ENCODE assay signal across 11 cellular contexts in genomic region chr9:137412431-137412830, GRCh38. TPM values are rescaled to one million over a fixed set of nuclear protein-coding genes. Genes with fewer than 3 reads are reported as not detected.
DNase-seq lines count a peak whose midpoint lies in the region; ATAC-seq, FAIRE-seq and TF ChIP-seq lines count a peak whose summit lies in the region.
"Had no signal": no experiment of that assay in that cellular context is flagged by ENCODE, and none has a peak within 500 bp of the region (broad histone marks: within the 10 kb centered on the region; RNA-seq: fewer than 3 reads in every experiment).

No MANE protein-coding gene starts in this region.

- TF ChIP-seq RAD21 in K562 (CRISPR knock-in tag; conservative IDR thresholded peaks at IDR 0.05 in 1 of 2, IDR thresholded peaks at IDR 0.05 in 1 of 2) = no peak

- TF ChIP-seq POLR2A in K562 (conservative IDR thresholded peaks at IDR 0.05) = no peak
- TF ChIP-seq POLR2A in upper lobe of left lung (IDR thresholded peaks at IDR 0.05) = no peak

- H4K20me1 ChIP-seq in K562 (replicated peaks; ENCODE audit: control insufficient read depth, insufficient read depth, low read length) = no peaks in the 10 kb centered on the region

- POLR2A ChIA-PET in K562 (lab: Yijun Ruan, JAX) = interaction anchor here (0.6 to 2.0 kb wide), 3 partner anchors 10 to 135 kb away, joined by 3 to 8 read pairs (median 3); partner anchors contain the start of genes EXD3, NOXA1 and TOR4A

- DNase-seq in HK-2 (ENCODE audit: unreplicated experiment) (peak; percentile 44), K562 (ENCODE audit: extremely low read depth in 1 of 4, low spot score in 3 of 4) (peak in 1 of 4 experiments; percentile 32), left lung (peak in 1 of 2 donors; percentile 67), upper lobe of left lung (peak in 1 of 2 donors; percentile 69), HuH-7.5 (ENCODE audit: low spot score) (no peak), sciatic nerve (ENCODE audit: low spot score) (no peak)
- no peak for DNase-seq in activated T-cell treated with anti-CD3 and anti-CD28 coated beads, Interleukin-2, amount 50 U/mL, for 48 hours
- DNase-seq: activated CD4-positive, alpha-beta T cell treated with anti-CD3 and anti-CD28 coated beads, Interleukin-2, amount 50 U/mL, for 1 hour; NCI-H2081; stimulated activated CD4-positive, alpha-beta T cell treated with anti-CD3 and anti-CD28 coated beads, Interleukin-4, amount 100 ng/mL, for 24 hours had no signal

- TF ChIP-seq CTCF in K562 (IDR thresholded peaks at IDR 0.05 in 2 of 3, conservative IDR thresholded peaks at IDR 0.05 in 1 of 3; ENCODE audit: insufficient read depth in 2 of 3, low read depth in 1 of 3, low read length in 3 of 3) (no peak), left lung (IDR thresholded peaks at IDR 0.05) (no peak), upper lobe of left lung (IDR thresholded peaks at IDR 0.05) (no peak)

- peaks cover 50% of the 10 kb centered on the region for H3K79me2 ChIP-seq in K562 (ENCODE audit: control insufficient read depth, insufficient read depth, low read length)

- FAIRE-seq in K562 (lab: Jason Lieb, UNC) = peak; percentile 60
- FAIRE-seq: endometrium had no signal

- intact Hi-C loops in K562 (cut with micrococcal nuclease) = no loop called here
- intact Hi-C loops in left lung (cut with DNase I) = no loop called here
- intact Hi-C loops in sciatic nerve (cut with DNase I) = no loop called here

- H3K27me3 ChIP-seq in K562 (ENCODE audit: control insufficient read depth in 2 of 2, insufficient read depth in 2 of 2, low read length in 2 of 2) (no peaks in the 10 kb centered on the region), left lung (peaks cover 0 to 21% of the 10 kb centered on the region in 2 donors), upper lobe of left lung (no peaks in the 10 kb centered on the region)

- CTCF ChIA-PET in K562 (lab: Yijun Ruan, JAX; ENCODE audit: low intra/inter-chr PET ratio) = no interaction called here

- TF ChIP-seq EP300 in K562 (IDR thresholded peaks at IDR 0.05; ENCODE audit: low read length) = no peak
- no peak for TF ChIP-seq EP300 in upper lobe of left lung (IDR thresholded peaks at IDR 0.05)

- ATAC-seq in K562 = peak; percentile 38
- no peak for ATAC-seq in left lung
- no peak for ATAC-seq in upper lobe of left lung (ENCODE audit: low FRiP score in 2 of 2)
- ATAC-seq in sciatic nerve = no peak

- H3K4me2 ChIP-seq in K562 (ENCODE audit: insufficient read depth, low read length) = peak overlapping the region; percentile 52; the same call in 1 of the 2 replicates

- in situ Hi-C loops in K562 (cut with MboI) = no loop called here

- no peaks in the 10 kb centered on the region for H3K9me1 ChIP-seq in K562 (ENCODE audit: control insufficient read depth, insufficient read depth, low read length)

- H3K4me3 ChIP-seq in K562 (no peak overlapping the region), left lung (no peak overlapping the region), upper lobe of left lung (no peak overlapping the region)

- H3K27ac ChIP-seq in K562 (ENCODE audit: extremely low read depth, low read depth, low read length) = peak overlapping the region; percentile 87
- H3K27ac ChIP-seq in left lung = peak overlapping the region; percentile 78 to 83
- H3K27ac ChIP-seq in upper lobe of left lung = peak overlapping the region; percentile 79 to 89 (median 87)

- H3K9me3 ChIP-seq in K562 (replicated peaks; ENCODE audit: control insufficient read depth, insufficient read depth, low read depth, low read length) (no peaks in the 10 kb centered on the region), left lung (no peaks in the 10 kb centered on the region), upper lobe of left lung (no peaks in the 10 kb centered on the region)

- H3K36me3 ChIP-seq in K562 (ENCODE audit: control insufficient read depth, insufficient read depth, low read length) (no peaks in the 10 kb centered on the region; the same call in 2 of the 3 replicates), left lung (peaks cover 0 to 5% of the 10 kb centered on the region in 2 donors), upper lobe of left lung (no peaks in the 10 kb centered on the region)

- H3K4me1 ChIP-seq in K562 (replicated peaks in 1 of 2; ENCODE audit: control insufficient read depth in 2 of 2, insufficient read depth in 2 of 2, low read length in 2 of 2) (peaks cover 20 to 71% of the 10 kb centered on the region in 2 experiments), left lung (peaks cover 7 to 32% of the 10 kb centered on the region in 2 donors), upper lobe of left lung (peaks cover 20 to 39% (median 25%) of the 10 kb centered on the region in 4 donors)

- BruUV-seq in K562 (replicated peaks; lab: Mats Ljungman, UMichigan) = no TSS peak

- H2AFZ ChIP-seq in K562 (ENCODE audit: low read depth, low read length) = peak overlapping the region; percentile 33; the same call in 1 of the 2 replicates

- H3K9ac ChIP-seq in K562 (ENCODE audit: insufficient read depth in 1 of 2, low read depth in 2 of 2, low read length in 2 of 2) = peak overlapping the region; percentile 62 to 81

- 74% methylated on average over 10 of the region's 10 CpGs for WGBS in K562 (ENCODE audit: insufficient coverage, low coverage, missing lambda C conversion rate)
- WGBS in upper lobe of left lung, 2 donors = 75 to 79% methylated on average over 9 to 10 of the region's 10 CpGs

RNA-seq across cellular contexts. Expression of gene EXD3, which starts 10.5 kb away (rescaled TPM):
- 17.3 and 38.8 TPM in 2 replicates for total RNA-seq in K562 (2011; cell fraction: chromatin; rRNA removed; ENCODE audit: low replicate concordance)
- total RNA-seq in K562 (2011; cell fraction: nucleolus; rRNA removed) = 26.5 and 29.7 TPM in 2 replicates
- total RNA-seq in K562 (2011; cell fraction: nucleoplasm; rRNA removed) = 17.2 and 17.5 TPM in 2 replicates
- total RNA-seq in K562 (2014; rRNA removed) (6.5 and 6.7 TPM in 2 replicates), K562 (2014; rRNA removed; fragmentation: Illumina TruSeq; extraction: Trizol) (1.3 and 1.5 TPM in 2 replicates), K562 (2015; rRNA removed; fragmentation: Illumina TruSeq; extraction: Trizol) (3.3 and 3.4 TPM in 2 replicates), K562 (2021) (11.7 and 12.5 TPM in 2 replicates), left lung (10 to 100 TPM; 13.7 to 21.8 TPM), upper lobe of left lung (100 to 1,000 TPM in 1 of 6 donors, 10 to 100 TPM in 5; 12.3 to 118 (median 24.8) TPM), sciatic nerve (48.1 TPM)
- polyA plus RNA-seq in K562 (2011; rRNA removed) (3.9 and 8.0 TPM in 2 replicates), K562 (2014; fragmentation: Illumina TruSeq; extraction: Trizol) (5.6 and 8.5 TPM in 2 replicates), K562 (2014; fragmentation: Nextera tagmentation; extraction: Ambion mirVana) (under 1 TPM; 0.29 to 0.35 TPM), K562 (2014; rRNA removed) (8.6 and 10.2 TPM in 2 replicates)
- polyA plus RNA-seq in K562 (2011; cell fraction: cytosol; rRNA removed) = 5.1 and 8.7 TPM in 2 replicates
- polyA plus RNA-seq in K562 (2011; cell fraction: nucleus; rRNA removed) = 60.2 and 73.6 TPM in 2 replicates
- polyA plus RNA-seq in K562 (2012) = 7.9 and 18.3 TPM in 2 replicates
- polyA minus RNA-seq in K562 (2011; rRNA and poly(A)+ RNA removed) = 2.0 and 3.0 TPM in 2 replicates
- polyA minus RNA-seq in K562 (2011; cell fraction: cytosol; rRNA and poly(A)+ RNA removed) = 2.3 and 5.6 TPM in 2 replicates
- 6.2 and 8.9 TPM in 2 replicates for polyA minus RNA-seq in K562 (2011; cell fraction: nucleus; rRNA and poly(A)+ RNA removed)

RNA-seq across cellular contexts. Expression of gene NOXA1, which starts 10.8 kb away (rescaled TPM):
- 0.25 and 0.97 TPM in 2 replicates for total RNA-seq in K562 (2011; cell fraction: chromatin; rRNA removed; ENCODE audit: low replicate concordance)
- 1.6 and 1.8 TPM in 2 replicates for total RNA-seq in K562 (2011; cell fraction: nucleolus; rRNA removed)
- 0.69 and 0.88 TPM in 2 replicates for total RNA-seq in K562 (2011; cell fraction: nucleoplasm; rRNA removed)
- 0.33 and 0.50 TPM in 2 replicates for total RNA-seq in K562 (2014; rRNA removed)
- total RNA-seq in K562 (2014; rRNA removed; fragmentation: Illumina TruSeq; extraction: Trizol) = not detected in 2 replicates
- total RNA-seq in K562 (2015; rRNA removed; fragmentation: Illumina TruSeq; extraction: Trizol) = 0.07 TPM in 1 of 2 replicates, not detected in the other
- 0.63 and 1.2 TPM in 2 replicates for total RNA-seq in K562 (2021)
- 0.11 and 0.22 TPM in 2 replicates for polyA plus RNA-seq in K562 (2011; rRNA removed)
- 0.13 and 0.36 TPM in 2 replicates for polyA plus RNA-seq in K562 (2011; cell fraction: cytosol; rRNA removed)
- polyA plus RNA-seq in K562 (2011; cell fraction: nucleus; rRNA removed) = 2.8 and 4.7 TPM in 2 replicates
- 0.34 and 2.4 TPM in 2 replicates for polyA plus RNA-seq in K562 (2012)
- not detected in 2 replicates for polyA plus RNA-seq in K562 (2014; fragmentation: Illumina TruSeq; extraction: Trizol)
- not detected for polyA plus RNA-seq in K562 (2014; fragmentation: Nextera tagmentation; extraction: Ambion mirVana)
- polyA plus RNA-seq in K562 (2014; rRNA removed) = 0.20 and 0.50 TPM in 2 replicates
- not detected in 2 replicates for polyA minus RNA-seq in K562 (2011; rRNA and poly(A)+ RNA removed)
- polyA minus RNA-seq in K562 (2011; cell fraction: cytosol; rRNA and poly(A)+ RNA removed) = not detected in 2 replicates
- 0.81 and 1.00 TPM in 2 replicates for polyA minus RNA-seq in K562 (2011; cell fraction: nucleus; rRNA and poly(A)+ RNA removed)
- 1 to 10 TPM; 6.1 to 8.7 TPM for total RNA-seq in left lung
- total RNA-seq in upper lobe of left lung = 10 to 100 TPM in 3 of 6 donors, 1 to 10 TPM in 3; 3.3 to 34.6 (median 11.7) TPM
- total RNA-seq in sciatic nerve = 7.4 TPM

RNA-seq across cellular contexts. Expression of gene ENTPD8, which starts 28.7 kb away (rescaled TPM):
- total RNA-seq in K562 (2011; cell fraction: chromatin; rRNA removed; ENCODE audit: low replicate concordance) = 0.23 and 0.67 TPM in 2 replicates
- total RNA-seq in K562 (2011; cell fraction: nucleolus; rRNA removed) = 0.50 and 0.53 TPM in 2 replicates
- total RNA-seq in K562 (2011; cell fraction: nucleoplasm; rRNA removed) = 0.22 TPM in 1 of 2 replicates, not detected in the other
- total RNA-seq in K562 (2014; rRNA removed) (0.16 and 0.27 TPM in 2 replicates), K562 (2014; rRNA removed; fragmentation: Illumina TruSeq; extraction: Trizol) (not detected in 2 replicates), K562 (2015; rRNA removed; fragmentation: Illumina TruSeq; extraction: Trizol) (0.08 TPM in 1 of 2 replicates, not detected in the other), K562 (2021) (0.13 and 0.18 TPM in 2 replicates), left lung (under 1 TPM in 1 of 2 donors, not detected in 1; 0.15 TPM), upper lobe of left lung (under 1 TPM in 2 of 6 donors, not detected in 4; 0.15 to 0.17 TPM), sciatic nerve (not detected)
- polyA plus RNA-seq in K562 (2011; rRNA removed) (0.06 and 0.11 TPM in 2 replicates), K562 (2014; fragmentation: Illumina TruSeq; extraction: Trizol) (0.07 TPM in 1 of 2 replicates, not detected in the other), K562 (2014; fragmentation: Nextera tagmentation; extraction: Ambion mirVana) (not detected), K562 (2014; rRNA removed) (0.20 TPM in 1 of 2 replicates, not detected in the other)
- 0.04 and 0.27 TPM in 2 replicates for polyA plus RNA-seq in K562 (2011; cell fraction: cytosol; rRNA removed)
- polyA plus RNA-seq in K562 (2011; cell fraction: nucleus; rRNA removed) = 0.63 and 1.0 TPM in 2 replicates
- 0.12 and 0.16 TPM in 2 replicates for polyA plus RNA-seq in K562 (2012)
- not detected in 2 replicates for polyA minus RNA-seq in K562 (2011; rRNA and poly(A)+ RNA removed)
- polyA minus RNA-seq in K562 (2011; cell fraction: cytosol; rRNA and poly(A)+ RNA removed) = not detected in 2 replicates
- 0.13 and 0.22 TPM in 2 replicates for polyA minus RNA-seq in K562 (2011; cell fraction: nucleus; rRNA and poly(A)+ RNA removed)

RNA-seq across cellular contexts. Expression of gene NSMF, which starts 46.7 kb away (rescaled TPM):
- total RNA-seq in K562 (2011; cell fraction: chromatin; rRNA removed; ENCODE audit: low replicate concordance) = 47.6 and 128 TPM in 2 replicates
- 87.2 and 93.1 TPM in 2 replicates for total RNA-seq in K562 (2011; cell fraction: nucleolus; rRNA removed)
- 47.3 and 58.7 TPM in 2 replicates for total RNA-seq in K562 (2011; cell fraction: nucleoplasm; rRNA removed)
- total RNA-seq in K562 (2014; rRNA removed) = 49.2 and 60.0 TPM in 2 replicates
- total RNA-seq in K562 (2014; rRNA removed; fragmentation: Illumina TruSeq; extraction: Trizol) = 24.4 and 29.3 TPM in 2 replicates
- 28.2 and 29.1 TPM in 2 replicates for total RNA-seq in K562 (2015; rRNA removed; fragmentation: Illumina TruSeq; extraction: Trizol)
- total RNA-seq in K562 (2021) = 72.0 and 74.5 TPM in 2 replicates
- polyA plus RNA-seq in K562 (2011; rRNA removed) = 44.9 and 71.8 TPM in 2 replicates
- polyA plus RNA-seq in K562 (2011; cell fraction: cytosol; rRNA removed) = 59.2 and 114 TPM in 2 replicates
- 244 and 400 TPM in 2 replicates for polyA plus RNA-seq in K562 (2011; cell fraction: nucleus; rRNA removed)
- 38.5 and 48.2 TPM in 2 replicates for polyA plus RNA-seq in K562 (2012)
- 26.4 and 44.1 TPM in 2 replicates for polyA plus RNA-seq in K562 (2014; fragmentation: Illumina TruSeq; extraction: Trizol)
- under 1 TPM; 0.20 to 0.42 TPM for polyA plus RNA-seq in K562 (2014; fragmentation: Nextera tagmentation; extraction: Ambion mirVana)
- 76.3 and 82.7 TPM in 2 replicates for polyA plus RNA-seq in K562 (2014; rRNA removed)
- polyA minus RNA-seq in K562 (2011; rRNA and poly(A)+ RNA removed) = 25.2 and 31.9 TPM in 2 replicates
- polyA minus RNA-seq in K562 (2011; cell fraction: cytosol; rRNA and poly(A)+ RNA removed) = 37.7 and 44.3 TPM in 2 replicates
- 47.9 and 59.5 TPM in 2 replicates for polyA minus RNA-seq in K562 (2011; cell fraction: nucleus; rRNA and poly(A)+ RNA removed)
- 10 to 100 TPM; 29.5 to 31.4 TPM for total RNA-seq in left lung
- 10 to 100 TPM; 20.4 to 57.6 (median 25.9) TPM for total RNA-seq in upper lobe of left lung
- total RNA-seq in sciatic nerve = 50.4 TPM
